Comparison of ENCODE assay signal across 7 cellular contexts in genomic region chr16:2555032-2555431, GRCh38. TPM values are rescaled to one million over a fixed set of nuclear protein-coding genes. Genes with fewer than 3 reads are reported as not detected.
"Had no signal": no experiment of that assay in that cellular context is flagged by ENCODE, and none has a peak within 500 bp of the region (broad histone marks: within the 10 kb centered on the region; RNA-seq: fewer than 3 reads in every experiment).

No MANE protein-coding gene starts in this region.

RNA-seq across cellular contexts. Expression of gene CEMP1, which starts 23.8 kb away (rescaled TPM):
- total RNA-seq: left cardiac atrium, osteocyte, posterior vena cava, skeletal muscle tissue, smooth muscle cell, subcutaneous adipose tissue had no signal
- polyA plus RNA-seq: keratinocyte had no signal
